8 cellular contexts compared by ENCODE assay signal in genomic region chr5:12357596-12357995, GRCh38.
"Had no signal": no experiment of that assay in that cellular context is flagged by ENCODE, and none has a peak within 500 bp of the region (broad histone marks: within the 10 kb centered on the region; RNA-seq: fewer than 3 reads in every experiment).

No MANE protein-coding gene starts in this region.

- H3K36me3 Mint-ChIP-seq: IgD-negative memory B cell had no signal

- H3K27ac ChIP-seq: HL-60 had no signal

- H3K27ac Mint-ChIP-seq: IgD-negative memory B cell had no signal

- FAIRE-seq: HepG2, HTR-8/SVneo, K562 had no signal

- H3K4me3 Mint-ChIP-seq: IgD-negative memory B cell had no signal

- ATAC-seq: HepG2, K562 had no signal

- H3K4me3 ChIP-seq: K562 had no signal

- DNase-seq: IMR-90, KBM-7, KG1 had no signal

- H3K4me1 Mint-ChIP-seq: IgD-negative memory B cell had no signal

- H3K27me3 Mint-ChIP-seq: IgD-negative memory B cell had no signal
